ENCODE assay signal across 11 cellular contexts in genomic region chr16:24737916-24738594, GRCh38. TPM values are rescaled to one million over a fixed set of nuclear protein-coding genes. Genes with fewer than 3 reads are reported as not detected.
A peak's percentile ranks its signal among the peaks of the same experiment; 100 is the strongest.
DNase-seq lines count a peak whose midpoint lies in the region; ATAC-seq and TF ChIP-seq lines count a peak whose summit lies in the region.
"Had no signal": no experiment of that assay in that cellular context is flagged by ENCODE, and none has a peak within 500 bp of the region (broad histone marks: within the 10 kb centered on the region; RNA-seq: fewer than 3 reads in every experiment).

No MANE protein-coding gene starts in this region.

- peaks cover 53% of the 10 kb centered on the region for H3K36me3 Mint-ChIP-seq in CD8-positive, alpha-beta T cell

- peaks cover 4% of the 10 kb centered on the region for H3K36me3 ChIP-seq in CD8-positive, alpha-beta T cell (ENCODE audit: insufficient read depth, low read length)
- H3K36me3 ChIP-seq in SK-N-MC (ENCODE audit: insufficient read depth, low read length) (peaks cover 56% of the 10 kb centered on the region), gastroesophageal sphincter (peaks cover 0 to 3% of the 10 kb centered on the region in 2 donors), gastrocnemius medialis (peaks cover 0 to 7% of the 10 kb centered on the region in 2 donors)
- H3K36me3 ChIP-seq: pancreas had no signal

- H3K9me3 ChIP-seq in CD8-positive, alpha-beta T cell (ENCODE audit: low read length) = no peaks in the 10 kb centered on the region
- no peaks in the 10 kb centered on the region for H3K9me3 ChIP-seq in SK-N-MC (ENCODE audit: low read depth, low read length)
- no peaks in the 10 kb centered on the region for H3K9me3 ChIP-seq in gastroesophageal sphincter
- H3K9me3 ChIP-seq in gastrocnemius medialis = no peaks in the 10 kb centered on the region
- H3K9me3 ChIP-seq: Caco-2, pancreas had no signal

- H3K4me3 Mint-ChIP-seq in CD8-positive, alpha-beta T cell = peak overlapping the region; percentile 11

- no peaks in the 10 kb centered on the region for H3K27me3 ChIP-seq in CD8-positive, alpha-beta T cell (ENCODE audit: insufficient read depth, low read length)
- no peaks in the 10 kb centered on the region for H3K27me3 ChIP-seq in gastroesophageal sphincter
- no peaks in the 10 kb centered on the region for H3K27me3 ChIP-seq in gastrocnemius medialis
- H3K27me3 ChIP-seq: pancreas had no signal

- H3K4me3 ChIP-seq in CD8-positive, alpha-beta T cell (ENCODE audit: low read depth, low read length) = no peak overlapping the region
- H3K4me3 ChIP-seq in SK-N-MC (0 out of 2 replicates have a peak overlapping the region, but pooled peaks have one; percentile 16), gastroesophageal sphincter (no peak overlapping the region), gastrocnemius medialis (peak overlapping the region in 1 of 4 donors; percentile 23)
- H3K4me3 ChIP-seq: pancreas had no signal

- peaks cover 42% of the 10 kb centered on the region for H3K4me1 ChIP-seq in CD8-positive, alpha-beta T cell (ENCODE audit: insufficient read depth, low read length)
- peaks cover 47 to 100% (median 52%) of the 10 kb centered on the region in 3 donors for H3K4me1 ChIP-seq in gastroesophageal sphincter
- H3K4me1 ChIP-seq in gastrocnemius medialis = peaks cover 90 to 98% of the 10 kb centered on the region in 2 donors

- CTCF ChIA-PET in CD8-positive, alpha-beta T cell (lab: Charles Lee) = no interaction called here

- H3K27ac Mint-ChIP-seq in CD8-positive, alpha-beta T cell = no peak overlapping the region

- H3K27ac ChIP-seq in CD8-positive, alpha-beta T cell (ENCODE audit: low read depth, low read length) = no peak overlapping the region
- H3K27ac ChIP-seq in SK-N-MC = peak overlapping the region; percentile 57; the same call in 1 of the 2 replicates
- H3K27ac ChIP-seq in gastroesophageal sphincter = peak overlapping the region; percentile 65 to 97 (median 83)
- H3K27ac ChIP-seq in gastrocnemius medialis = peak overlapping the region; percentile 60 to 94 (median 74)

- TF ChIP-seq POLR2A in gastroesophageal sphincter (IDR thresholded peaks at IDR 0.05) = no peak
- no peak for TF ChIP-seq POLR2A in gastrocnemius medialis (IDR thresholded peaks at IDR 0.05)

- no peak for ATAC-seq in CD8-positive, alpha-beta T cell
- ATAC-seq in gastroesophageal sphincter (no peak), gastrocnemius medialis (no peak), HG03571 (IDR thresholded peaks at IDR 0.05; ENCODE audit: unreplicated experiment) (no peak)

- WGBS in gastroesophageal sphincter (ENCODE audit: low coverage in 1 of 2), 2 donors = 56 to 77% methylated on average over 5 of the region's 5 CpGs

- intact Hi-C loops in CD8-positive, alpha-beta T cell (cut with DNase I, micrococcal nuclease) = loop anchor here (2.0 to 10.0 kb wide), 3 partner anchors 19 to 517 kb away; partner anchors contain the start of genes ARHGAP17 (in 1 of the 2) and ZKSCAN2 (in 1 of the 2)
- intact Hi-C loops in gastrocnemius medialis (cut with DNase I; ENCODE audit: low total_unique reads) = loop anchor here (10.0 kb wide), 1 partner anchor 517 kb away; the partner anchor contains the start of gene ZKSCAN2

- DNase-seq in CD8-positive, alpha-beta T cell = no peak
- DNase-seq in SK-N-MC (ENCODE audit: low read depth, low spot score) (no peak), gastrocnemius medialis (no peak), islet precursor cell (no peak), NCI-H2227 (lab: John Stamatoyannopoulos, UW; ENCODE audit: unreplicated experiment) (no peak), MV-4-11 (lab: John Stamatoyannopoulos, UW) (no peak)
- DNase-seq: activated effector memory CD4-positive, alpha-beta T cell treated with anti-CD3 and anti-CD28 coated beads, Interleukin-2, amount 50 U/mL, for 16 hours; Caco-2; pancreas had no signal

- no peak for TF ChIP-seq EP300 in gastroesophageal sphincter (IDR thresholded peaks at IDR 0.05)

- POLR2A ChIA-PET in CD8-positive, alpha-beta T cell (lab: Charles Lee) = interaction anchor here (1.3 kb wide), 1 partner anchor 12 kb away, joined by 4 read pairs; no protein-coding TSS in a partner anchor

- no peak for TF ChIP-seq CTCF in CD8-positive, alpha-beta T cell (IDR thresholded peaks at IDR 0.05)
- no peak for TF ChIP-seq CTCF in gastroesophageal sphincter (IDR thresholded peaks at IDR 0.05)
- TF ChIP-seq CTCF in gastrocnemius medialis (IDR thresholded peaks at IDR 0.05 in 4 of 5, conservative IDR thresholded peaks at IDR 0.05 in 1 of 5) = no peak

- no peaks in the 10 kb centered on the region for H3K27me3 Mint-ChIP-seq in CD8-positive, alpha-beta T cell (ENCODE audit: low read depth)

- no peak overlapping the region for H3K9ac ChIP-seq in SK-N-MC (ENCODE audit: insufficient read length)

- in situ Hi-C loops in gastrocnemius medialis (cut with MboI; ENCODE audit: low sequenced_read_pairs in 4 of 4) = no loop called here

- no peaks in the 10 kb centered on the region for H3K9me3 Mint-ChIP-seq in CD8-positive, alpha-beta T cell

- peaks cover 96% of the 10 kb centered on the region for H3K4me1 Mint-ChIP-seq in CD8-positive, alpha-beta T cell (ENCODE audit: low read depth)

RNA-seq across cellular contexts. Expression of gene TNRC6A, which starts 8.6 kb away (rescaled TPM):
- total RNA-seq in CD8-positive, alpha-beta T cell = 10 to 100 TPM; 65.2 to 73.4 TPM
- total RNA-seq in gastroesophageal sphincter = 10 to 100 TPM; 33.4 to 71.1 (median 58.6) TPM
- total RNA-seq in gastrocnemius medialis = 10 to 100 TPM; 16.9 to 26.0 (median 23.1) TPM
